ENCODE assay signal across 8 cellular contexts in the genomic region with DNA sequence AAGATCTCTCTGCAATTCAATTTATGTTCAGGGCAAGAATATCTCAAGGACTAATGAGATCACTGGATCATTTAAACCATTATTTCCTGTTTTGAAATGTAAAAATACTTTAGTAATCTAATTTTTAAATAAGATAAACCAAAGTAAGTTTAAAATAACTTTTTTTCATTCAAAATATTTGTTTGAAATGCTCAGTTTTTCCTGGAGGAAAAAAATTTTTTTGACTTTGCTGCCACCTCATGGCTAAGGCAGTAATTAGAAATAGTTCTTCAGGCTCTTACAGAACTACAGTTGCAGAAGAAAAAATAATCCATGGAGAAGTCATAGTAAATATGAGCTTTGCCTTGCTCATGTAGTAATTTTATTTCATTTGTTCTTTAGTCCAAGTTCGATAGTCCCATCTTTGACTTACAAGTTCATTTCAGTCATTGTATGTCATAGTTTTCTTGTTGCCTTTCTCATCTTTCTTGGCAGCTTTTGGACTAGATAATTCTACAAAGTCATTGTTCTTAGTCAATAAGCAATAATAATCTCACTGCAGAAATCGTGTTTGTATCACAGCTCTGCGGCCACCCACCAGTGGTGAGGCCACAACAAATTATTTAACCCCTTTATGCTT.
DNase-seq lines count a peak whose midpoint lies in the region; ATAC-seq, FAIRE-seq and TF ChIP-seq lines count a peak whose summit lies in the region.

No MANE protein-coding gene starts in this region.

- no peak overlapping the region for H3K4me2 ChIP-seq in A549

- H3K4me1 Mint-ChIP-seq in natural killer cell treated with Interleukin-12 subunit alpha and Interleukin-12 subunit beta and Interleukin-15 and Interleukin-18, amount 100 ng/mL, for 72 hours (ENCODE audit: low read depth in 2 of 2): peaks cover 19 to 30% of the 10 kb centered on the region in 2 donors

- no peak for FAIRE-seq in A549 (lab: Jason Lieb, UNC)

- POLR2A ChIA-PET in A549 (lab: Yijun Ruan, JAX): no interaction called here

- H3K9me3 ChIP-seq in A549: no peaks in the 10 kb centered on the region
- H3K9me3 ChIP-seq in psoas muscle: no peaks in the 10 kb centered on the region

- no peaks in the 10 kb centered on the region for H3K36me3 ChIP-seq in psoas muscle (ENCODE audit: insufficient read depth in 1 of 2, low read depth in 1 of 2)

- H3K27ac Mint-ChIP-seq in natural killer cell treated with Interleukin-12 subunit alpha and Interleukin-12 subunit beta and Interleukin-15 and Interleukin-18, amount 100 ng/mL, for 72 hours: peak overlapping the region; percentile 76 to 88

- TF ChIP-seq CTCF in A549 (IDR thresholded peaks at IDR 0.05) (peak; percentile 70), psoas muscle (IDR thresholded peaks at IDR 0.05) (no peak)

- H3K9me3 Mint-ChIP-seq in natural killer cell treated with Interleukin-12 subunit alpha and Interleukin-12 subunit beta and Interleukin-15 and Interleukin-18, amount 100 ng/mL, for 72 hours: no peaks in the 10 kb centered on the region

- H3K27ac ChIP-seq in A549 (no peak overlapping the region), psoas muscle (no peak overlapping the region)

- H3K27me3 ChIP-seq in psoas muscle (ENCODE audit: insufficient read depth in 3 of 3, low read length in 2 of 3): no peaks in the 10 kb centered on the region

- 1% methylated on average over 3 of the region's 3 CpGs for WGBS in A549 (ENCODE audit: missing lambda C conversion rate)
- 7 to 22% (median 17%) methylated on average over 3 of the region's 3 CpGs for WGBS in psoas muscle, 3 donors

- no peaks in the 10 kb centered on the region for H3K27me3 Mint-ChIP-seq in natural killer cell treated with Interleukin-12 subunit alpha and Interleukin-12 subunit beta and Interleukin-15 and Interleukin-18, amount 100 ng/mL, for 72 hours

- CTCF ChIA-PET in A549 (lab: Yijun Ruan, JAX): interaction anchor here (0.6 to 3.7 kb wide), 8 partner anchors 8 to 1859 kb away, joined by 3 to 29 read pairs (median 4); no protein-coding TSS in a partner anchor

- H3K36me3 Mint-ChIP-seq in natural killer cell treated with Interleukin-12 subunit alpha and Interleukin-12 subunit beta and Interleukin-15 and Interleukin-18, amount 100 ng/mL, for 72 hours: no peaks in the 10 kb centered on the region

- H3K4me1 ChIP-seq in A549 (no peaks in the 10 kb centered on the region), psoas muscle (no peaks in the 10 kb centered on the region)

- DNase-seq in A549 (ENCODE audit: low read depth in 1 of 2, low spot score in 1 of 2) (peak in 1 of 2 experiments; percentile 12), GM03348 (ENCODE audit: low spot score) (peak; percentile 17), NCI-H2227 treated with DMSO at 0.1 percent for 48 hours (lab: John Stamatoyannopoulos, UW) (peak; percentile 53), cerebellum (ENCODE audit: low spot score) (peak; percentile 2), psoas muscle (no peak)
- no peak for DNase-seq in natural killer cell treated with Interleukin-12 subunit alpha and Interleukin-12 subunit beta and Interleukin-15 and Interleukin-18, amount 100 ng/mL, for 72 hours (ENCODE audit: low spot score)
- DNase-seq in activated CD8-positive, alpha-beta memory T cell treated with anti-CD3 and anti-CD28 coated beads, Interleukin-2, amount 50 U/mL, for 4 hours: no peak

- TF ChIP-seq RAD21 in A549 (conservative IDR thresholded peaks at IDR 0.05 in 1 of 2, IDR thresholded peaks at IDR 0.05 in 1 of 2): peak; percentile 70 to 77

- ATAC-seq in A549: peak in 1 of 2 experiments; percentile 59; a peak in 2 of 6 replicates
- peak in 1 of 2 donors; percentile 44 for ATAC-seq in natural killer cell treated with Interleukin-12 subunit alpha and Interleukin-12 subunit beta and Interleukin-15 and Interleukin-18, amount 100 ng/mL, for 72 hours
- ATAC-seq in psoas muscle: no peak
- no peak for ATAC-seq in GM21723 (IDR thresholded peaks at IDR 0.05; ENCODE audit: unreplicated experiment)

- H3K4me3 Mint-ChIP-seq in natural killer cell treated with Interleukin-12 subunit alpha and Interleukin-12 subunit beta and Interleukin-15 and Interleukin-18, amount 100 ng/mL, for 72 hours: no peak overlapping the region

- H3K4me3 ChIP-seq in A549 (no peak overlapping the region), psoas muscle (no peak overlapping the region)

- no peak for TF ChIP-seq EP300 in A549 (IDR thresholded peaks at IDR 0.05)

- TF ChIP-seq POLR2A in A549 (IDR thresholded peaks at IDR 0.05; ENCODE audit: low read length): no peak

- intact Hi-C loops in psoas muscle (cut with DNase I): loop anchor here in 1 of 2 donors (1.0 kb wide), 1 partner anchor 360 kb away; no protein-coding TSS in a partner anchor

TF ChIP-seq in A549, 52 proteins besides CTCF, POLR2A, EP300 and RAD21:
- TF ChIP-seq SMC3 (IDR thresholded peaks at IDR 0.05): peak; percentile 75
- TF ChIP-seq EHMT2 (IDR thresholded peaks at IDR 0.05; ENCODE audit: low read depth): no peak

Comparison
In these comparisons a context has a peak if more than half of its experiments do, and no peak if none do; other contexts are left out.
1. DNase-seq: peak in GM03348 (single experiment), NCI-H2227 treated with DMSO at 0.1 percent for 48 hours (single experiment) and cerebellum (single experiment); none in natural killer cell treated with Interleukin-12 subunit alpha and Interleukin-12 subunit beta and Interleukin-15 and Interleukin-18, amount 100 ng/mL, for 72 hours (single experiment), psoas muscle (0 of 2) and activated CD8-positive, alpha-beta memory T cell treated with anti-CD3 and anti-CD28 coated beads, Interleukin-2, amount 50 U/mL, for 4 hours (single experiment).